In the genomic region with DNA sequence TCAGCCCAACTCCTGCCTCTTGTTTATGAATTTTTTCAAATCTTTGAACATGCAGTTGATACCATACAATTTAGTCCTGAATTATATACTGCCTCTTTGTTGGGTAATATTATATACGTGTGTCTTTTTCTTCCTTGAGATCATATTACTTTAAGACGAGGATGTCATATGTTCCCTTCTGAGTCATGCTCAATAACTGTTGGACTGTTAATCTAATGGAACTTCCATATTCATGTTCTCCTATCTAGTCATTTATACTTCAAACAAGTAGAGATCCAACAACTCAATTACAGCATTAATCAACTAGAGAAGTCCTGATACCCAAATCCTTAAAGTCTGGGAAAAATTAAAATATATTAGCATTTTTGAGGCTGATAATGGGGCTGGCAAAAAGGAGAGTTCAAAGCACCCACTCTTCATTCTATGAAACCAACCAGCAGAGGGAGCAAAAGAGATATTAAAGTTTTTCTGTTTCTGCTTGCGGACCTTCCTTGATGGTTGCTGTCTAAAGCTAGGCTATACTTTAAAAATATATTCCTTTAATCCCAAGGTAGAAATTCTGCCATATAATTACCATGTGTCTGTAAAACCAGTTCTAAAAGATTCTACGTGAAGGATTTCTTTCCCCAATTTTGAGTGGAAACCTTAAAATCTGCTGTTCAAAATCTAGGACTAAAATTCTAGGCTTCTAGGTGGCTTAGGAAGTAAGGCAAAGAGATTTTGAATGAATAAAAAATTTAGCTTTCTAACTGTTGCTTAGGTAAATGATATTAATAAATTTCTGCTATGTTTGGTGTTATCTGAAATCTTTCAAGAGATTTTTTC, we compare ENCODE assay signal across 7 cellular contexts.
DNase-seq lines count a peak whose midpoint lies in the region; ATAC-seq, FAIRE-seq and TF ChIP-seq lines count a peak whose summit lies in the region.

No MANE protein-coding gene starts in this region.

- no peaks in the 10 kb centered on the region for H3K36me3 ChIP-seq in naive thymus-derived CD4-positive, alpha-beta T cell (ENCODE audit: control insufficient read depth in 2 of 3, insufficient read depth in 3 of 3, low read length in 3 of 3)

- no peak overlapping the region for H3K27ac ChIP-seq in naive thymus-derived CD4-positive, alpha-beta T cell (ENCODE audit: low read depth, low read length)

- no peak for ATAC-seq in naive thymus-derived CD4-positive, alpha-beta T cell

- peaks cover 4 to 35% (median 18%) of the 10 kb centered on the region in 5 donors for H3K27me3 Mint-ChIP-seq in naive thymus-derived CD4-positive, alpha-beta T cell

- intact Hi-C loops in naive thymus-derived CD4-positive, alpha-beta T cell (cut with micrococcal nuclease) = loop anchor here (5.0 to 10.0 kb wide), 2 partner anchors 1437 to 1439 kb away; no protein-coding TSS in a partner anchor

- in situ Hi-C loops in G401 (cut with HindIII; ENCODE audit: low sequenced_read_pairs) = no loop called here

- no peak for FAIRE-seq in HTR-8/SVneo (lab: Jason Lieb, UNC)

- no peaks in the 10 kb centered on the region for H3K4me1 ChIP-seq in naive thymus-derived CD4-positive, alpha-beta T cell (ENCODE audit: control insufficient read depth in 2 of 2, insufficient read depth in 2 of 2, low read length in 2 of 2)

- H3K4me3 Mint-ChIP-seq in naive thymus-derived CD4-positive, alpha-beta T cell = no peak overlapping the region

- no peak overlapping the region for H3K4me3 ChIP-seq in HFF-Myc (replicated peaks; ENCODE audit: low read depth, low read length)
- no peak overlapping the region for H3K4me3 ChIP-seq in naive thymus-derived CD4-positive, alpha-beta T cell (ENCODE audit: low read length)

- H3K9me3 ChIP-seq in naive thymus-derived CD4-positive, alpha-beta T cell (ENCODE audit: control insufficient read depth in 2 of 3, low read length in 3 of 3) = no peaks in the 10 kb centered on the region

- H3K9me3 Mint-ChIP-seq in naive thymus-derived CD4-positive, alpha-beta T cell = no peaks in the 10 kb centered on the region

- DNase-seq in G401 (ENCODE audit: low spot score) (peak; percentile 17), HFF-Myc (ENCODE audit: extremely low read depth, low read depth) (peak; percentile 39), NCI-H82 treated with DMSO at 0.1 percent for 48 hours (lab: John Stamatoyannopoulos, UW; ENCODE audit: unreplicated experiment) (peak; percentile 2), dedifferentiated amniotic fluid mesenchymal stem cell (ENCODE audit: extremely low spot score) (peak; percentile 29), HTR-8/SVneo (ENCODE audit: insufficient read length, low spot score) (no peak), NCI-H1930 (lab: John Stamatoyannopoulos, UW) (no peak)
- peak in 5 of 9 donors; percentile 3 to 25 (median 13) for DNase-seq in naive thymus-derived CD4-positive, alpha-beta T cell

- POLR2A ChIA-PET in naive thymus-derived CD4-positive, alpha-beta T cell (lab: Charles Lee) = interaction anchor here (1.1 kb wide), 1 partner anchor 1148 kb away, joined by 7 read pairs; no protein-coding TSS in a partner anchor

- H3K4me1 Mint-ChIP-seq in naive thymus-derived CD4-positive, alpha-beta T cell = no peaks in the 10 kb centered on the region

- TF ChIP-seq CTCF in HFF-Myc (IDR thresholded peaks at IDR 0.05; ENCODE audit: low read depth, low read length, missing control alignments) = peak; percentile 53

- CTCF ChIA-PET in naive thymus-derived CD4-positive, alpha-beta T cell (lab: Charles Lee) = interaction anchor here (0.8 to 3.5 kb wide), 2 partner anchors 1148 to 1150 kb away, joined by 5 to 20 read pairs; no protein-coding TSS in a partner anchor

- H3K36me3 Mint-ChIP-seq in naive thymus-derived CD4-positive, alpha-beta T cell = no peaks in the 10 kb centered on the region

- no peaks in the 10 kb centered on the region for H3K27me3 ChIP-seq in naive thymus-derived CD4-positive, alpha-beta T cell (ENCODE audit: control insufficient read depth in 2 of 2, insufficient read depth in 2 of 2, low read length in 2 of 2)

- H3K27ac Mint-ChIP-seq in naive thymus-derived CD4-positive, alpha-beta T cell = no peak overlapping the region

Comparison
In these comparisons a context has a peak if more than half of its experiments do, and no peak if none do; other contexts are left out.
1. DNase-seq: peak in G401 (single experiment), HFF-Myc (single experiment), NCI-H82 treated with DMSO at 0.1 percent for 48 hours (single experiment), dedifferentiated amniotic fluid mesenchymal stem cell (single experiment) and naive thymus-derived CD4-positive, alpha-beta T cell (5 of 9); none in HTR-8/SVneo (single experiment) and NCI-H1930 (0 of 2).